ENCODE assay signal across 1 cellular context in genomic region chr6:149925253-149925973, GRCh38.
TF ChIP-seq lines count a peak whose summit lies in the region.

No MANE protein-coding gene starts in this region.

TF ChIP-seq in HepG2, 621 proteins besides CTCF, POLR2A, EP300 and RAD21 (continued from another document and continues in another):
- peak; percentile 31; the same call in 1 of the 2 replicates for TF ChIP-seq ZFP91 (CRISPR knock-in tag; IDR thresholded peaks at IDR 0.05; ENCODE audit: borderline replicate concordance)
- no peak for TF ChIP-seq ZBTB34 (CRISPR knock-in tag; IDR thresholded peaks at IDR 0.05)
- TF ChIP-seq PRPF4 (IDR thresholded peaks at IDR 0.05; ENCODE audit: low read depth, low read length, poor library complexity, severe bottlenecking), result no peak
- no peak for TF ChIP-seq ZNF556 (CRISPR knock-in tag; IDR thresholded peaks at IDR 0.05; ENCODE audit: borderline replicate concordance)
- no peak for TF ChIP-seq MXD4 (CRISPR knock-in tag; IDR thresholded peaks at IDR 0.05)
- no peak for TF ChIP-seq MTA1 (CRISPR knock-in tag; IDR thresholded peaks at IDR 0.05; ENCODE audit: borderline replicate concordance)
- peak; percentile 72; the same call in 1 of the 2 replicates for TF ChIP-seq UBTF (CRISPR knock-in tag; IDR thresholded peaks at IDR 0.05)
- TF ChIP-seq ZNF547 (CRISPR knock-in tag; IDR thresholded peaks at IDR 0.05), result peak; percentile 63
- TF ChIP-seq ZNF446 (CRISPR knock-in tag; IDR thresholded peaks at IDR 0.05), result no peak
- 0 out of 2 replicates have a peak, but pooled peaks have one; percentile 29 for TF ChIP-seq KDM4B (CRISPR knock-in tag; IDR thresholded peaks at IDR 0.05)
- TF ChIP-seq NR2C2 (CRISPR knock-in tag; IDR thresholded peaks at IDR 0.05; ENCODE audit: borderline replicate concordance), result peak; percentile 72
- peak; percentile 48; the same call in 1 of the 2 replicates for TF ChIP-seq MXD1 (CRISPR knock-in tag; IDR thresholded peaks at IDR 0.05)
- 0 out of 2 replicates have a peak, but pooled peaks have one; percentile 10 for TF ChIP-seq ZIK1 (CRISPR knock-in tag; IDR thresholded peaks at IDR 0.05; ENCODE audit: borderline replicate concordance, low read depth)
- TF ChIP-seq ZNF543 (CRISPR knock-in tag; IDR thresholded peaks at IDR 0.05), result 0 out of 2 replicates have a peak, but pooled peaks have one; percentile 17
- peak; percentile 14; the same call in 1 of the 2 replicates for TF ChIP-seq ZSCAN21 (CRISPR knock-in tag; IDR thresholded peaks at IDR 0.05; ENCODE audit: borderline replicate concordance)
- 0 out of 2 replicates have a peak, but pooled peaks have one; percentile 24 for TF ChIP-seq ZNF275 (CRISPR knock-in tag; IDR thresholded peaks at IDR 0.05; ENCODE audit: borderline replicate concordance)
- no peak for TF ChIP-seq MAFG (CRISPR knock-in tag; IDR thresholded peaks at IDR 0.05)
- TF ChIP-seq SETDB1 (CRISPR knock-in tag; IDR thresholded peaks at IDR 0.05; ENCODE audit: borderline replicate concordance), result 0 out of 2 replicates have a peak, but pooled peaks have one; percentile 66
- no peak for TF ChIP-seq ARID5B (CRISPR knock-in tag; IDR thresholded peaks at IDR 0.05)
- no peak for TF ChIP-seq CEBPZ (IDR thresholded peaks at IDR 0.05; ENCODE audit: low read length)
- peak; percentile 47 for TF ChIP-seq ZNF407 (CRISPR knock-in tag; IDR thresholded peaks at IDR 0.05; ENCODE audit: not compliant biosample characterization)
- 0 out of 2 replicates have a peak, but pooled peaks have one; percentile 28 for TF ChIP-seq BRCA1 (CRISPR knock-in tag; IDR thresholded peaks at IDR 0.05)
- 0 out of 2 replicates have a peak, but pooled peaks have one; percentile 29 for TF ChIP-seq HNRNPL (IDR thresholded peaks at IDR 0.05; ENCODE audit: low read depth, low read length)
- no peak for TF ChIP-seq MXI1 (IDR thresholded peaks at IDR 0.05; ENCODE audit: borderline replicate concordance, low read depth, low read length)
- peak; percentile 22; the same call in 1 of the 2 replicates for TF ChIP-seq ZBTB38 (CRISPR knock-in tag; IDR thresholded peaks at IDR 0.05)
- TF ChIP-seq TEF (CRISPR knock-in tag; IDR thresholded peaks at IDR 0.05), result no peak
- TF ChIP-seq ZNF891 (CRISPR knock-in tag; IDR thresholded peaks at IDR 0.05), result peak; percentile 59; the same call in 1 of the 2 replicates
- peak; percentile 63 for TF ChIP-seq ZFX (CRISPR knock-in tag; IDR thresholded peaks at IDR 0.05; ENCODE audit: low read depth)
